22 cellular contexts compared by ENCODE assay signal in the genomic region with DNA sequence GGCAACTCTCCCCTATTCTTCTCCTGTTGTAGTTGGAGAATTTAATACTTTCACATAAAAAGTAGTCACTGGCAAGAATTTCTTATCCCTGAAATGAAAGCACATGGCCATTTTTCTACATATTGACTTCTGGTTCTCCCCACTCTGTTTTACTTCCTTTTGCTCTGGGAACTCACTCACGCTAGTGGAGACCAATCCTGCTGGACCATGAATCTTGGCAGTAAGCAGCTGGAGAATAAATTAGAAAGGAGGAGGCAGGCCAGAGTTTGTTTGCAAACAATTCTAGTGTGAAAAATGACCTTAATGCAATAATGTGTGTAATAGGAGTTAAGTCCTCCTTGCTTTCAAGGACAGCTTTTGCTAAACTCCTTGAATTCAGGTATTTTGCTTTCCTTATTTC.
"Had no signal": no experiment of that assay in that cellular context is flagged by ENCODE, and none has a peak within 500 bp of the region (broad histone marks: within the 10 kb centered on the region; RNA-seq: fewer than 3 reads in every experiment).

No MANE protein-coding gene starts in this region.

- H3K27ac Mint-ChIP-seq: endodermal cell; memory B cell; natural killer cell; neural progenitor cell; progenitor cell of endocrine pancreas; stimulated activated effector memory CD8-positive, alpha-beta T cell treated with anti-CD3 and anti-CD28 coated beads, Interleukin-12 subunit alpha, Interleukin-12 subunit beta, amount 100 ng/mL, for 72 hours had no signal

- H3K4me1 Mint-ChIP-seq: endodermal cell; memory B cell; natural killer cell; stimulated activated effector memory CD8-positive, alpha-beta T cell treated with anti-CD3 and anti-CD28 coated beads, Interleukin-12 subunit alpha, Interleukin-12 subunit beta, amount 100 ng/mL, for 72 hours had no signal

- H3K27me3 Mint-ChIP-seq: memory B cell, progenitor cell of endocrine pancreas had no signal

- H3K36me3 Mint-ChIP-seq: memory B cell; natural killer cell; neural progenitor cell; stimulated activated effector memory CD8-positive, alpha-beta T cell treated with anti-CD3 and anti-CD28 coated beads, Interleukin-12 subunit alpha, Interleukin-12 subunit beta, amount 100 ng/mL, for 72 hours had no signal

- H3K4me3 Mint-ChIP-seq: endodermal cell; memory B cell; natural killer cell; neural progenitor cell; stimulated activated effector memory CD8-positive, alpha-beta T cell treated with anti-CD3 and anti-CD28 coated beads, Interleukin-12 subunit alpha, Interleukin-12 subunit beta, amount 100 ng/mL, for 72 hours had no signal

- DNase-seq: dorsolateral prefrontal cortex; effector CD4-positive, alpha-beta T cell; endodermal cell; foreskin fibroblast; gastrocnemius medialis; head of caudate nucleus; kidney; left ventricle myocardium inferior; lower lobe of right lung; natural killer cell; sigmoid colon; stimulated activated CD4-positive, alpha-beta T cell treated with anti-CD3 and anti-CD28 coated beads, Interleukin-2, amount 100 ng/mL, for 24 hours; stimulated activated CD4-positive, alpha-beta T cell treated with anti-CD3 and anti-CD28 coated beads, Interleukin-4, amount 100 ng/mL, for 24 hours; stimulated activated naive CD4-positive, alpha-beta T cell treated with Interleukin-2 at 50 U/mL for 16 hours; stomach; thyroid gland; trophoblast cell had no signal

- H3K9me3 Mint-ChIP-seq: neural progenitor cell had no signal

- H3K4me3 ChIP-seq: dorsolateral prefrontal cortex, gastrocnemius medialis, left ventricle myocardium inferior, lower lobe of right lung, neural progenitor cell, right atrium auricular region, sigmoid colon, stomach, thyroid gland had no signal
